1 cellular context compared by ENCODE assay signal in the genomic region with DNA sequence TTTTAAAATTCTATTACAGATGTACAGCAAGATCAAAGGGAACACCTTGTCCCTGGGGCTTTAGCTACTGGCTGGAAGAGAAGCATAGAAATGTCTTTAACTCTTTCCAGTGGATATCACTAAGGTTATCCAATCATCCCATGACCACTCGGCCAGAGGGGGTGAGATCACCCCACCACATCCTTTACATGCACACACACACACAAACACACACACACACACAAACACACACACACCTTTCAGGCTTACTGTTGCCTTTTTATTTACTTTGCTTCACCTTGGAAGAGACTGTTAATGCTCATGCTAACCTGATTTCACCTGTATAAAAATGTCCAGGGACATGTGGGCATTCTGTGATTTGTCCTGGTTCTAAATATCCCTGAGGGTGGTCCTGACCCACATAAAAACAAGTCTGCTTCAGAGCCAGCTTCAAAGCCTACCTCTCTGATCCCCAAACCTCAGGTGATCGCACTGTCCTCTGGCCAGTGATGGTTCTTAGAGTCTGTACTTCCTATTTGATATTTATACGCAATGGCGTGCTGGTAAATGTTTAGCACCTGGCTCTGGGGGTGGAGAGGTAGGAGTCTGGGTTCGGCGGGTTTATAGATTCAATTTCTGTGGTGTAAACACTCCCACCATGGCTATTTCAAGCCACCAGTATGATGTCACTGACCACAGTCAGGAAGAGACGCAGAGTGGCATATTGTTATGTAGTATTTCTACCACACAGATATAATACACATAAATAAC.
A peak's percentile ranks its signal among the peaks of the same experiment; 100 is the strongest.
TF ChIP-seq lines count a peak whose summit lies in the region.

No MANE protein-coding gene starts in this region.

TF ChIP-seq in GM12878, 131 proteins besides CTCF, POLR2A, EP300 and RAD21 (continued from another document):
- TF ChIP-seq, protein P1, sequence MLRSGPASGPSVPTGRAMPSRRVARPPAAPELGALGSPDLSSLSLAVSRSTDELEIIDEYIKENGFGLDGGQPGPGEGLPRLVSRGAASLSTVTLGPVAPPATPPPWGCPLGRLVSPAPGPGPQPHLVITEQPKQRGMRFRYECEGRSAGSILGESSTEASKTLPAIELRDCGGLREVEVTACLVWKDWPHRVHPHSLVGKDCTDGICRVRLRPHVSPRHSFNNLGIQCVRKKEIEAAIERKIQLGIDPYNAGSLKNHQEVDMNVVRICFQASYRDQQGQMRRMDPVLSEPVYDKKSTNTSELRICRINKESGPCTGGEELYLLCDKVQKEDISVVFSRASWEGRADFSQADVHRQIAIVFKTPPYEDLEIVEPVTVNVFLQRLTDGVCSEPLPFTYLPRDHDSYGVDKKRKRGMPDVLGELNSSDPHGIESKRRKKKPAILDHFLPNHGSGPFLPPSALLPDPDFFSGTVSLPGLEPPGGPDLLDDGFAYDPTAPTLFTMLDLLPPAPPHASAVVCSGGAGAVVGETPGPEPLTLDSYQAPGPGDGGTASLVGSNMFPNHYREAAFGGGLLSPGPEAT (IDR thresholded peaks at IDR 0.05; ENCODE audit: low read depth), result peak; percentile 73; the same call in 1 of the 2 replicates
- TF ChIP-seq JUNB (IDR thresholded peaks at IDR 0.05) (peak; percentile 81), E2F8 (IDR thresholded peaks at IDR 0.05; ENCODE audit: low read depth, partially characterized antibody) (peak; percentile 39), SMARCA5 (IDR thresholded peaks at IDR 0.05) (peak; percentile 39; the same call in 1 of the 2 replicates), IRF4 (IDR thresholded peaks at IDR 0.05; ENCODE audit: low read depth, low read length) (peak; percentile 51; the same call in 1 of the 2 replicates), STAT3 (IDR thresholded peaks at IDR 0.05; ENCODE audit: low read depth, low read length) (0 out of 2 replicates have a peak, but pooled peaks have one; percentile 26), MXI1 (IDR thresholded peaks at IDR 0.05; ENCODE audit: low read depth, low read length) (peak; percentile 67), CREB1 (IDR thresholded peaks at IDR 0.05; ENCODE audit: low read depth) (peak; percentile 89), SMAD1 (IDR thresholded peaks at IDR 0.05; ENCODE audit: low read depth, partially characterized antibody) (peak; percentile 2), EZH2 (IDR thresholded peaks at IDR 0.05; ENCODE audit: borderline replicate concordance, control insufficient read depth, low read depth, low read length) (no peak), PRDM15 (CRISPR knock-in tag; IDR thresholded peaks at IDR 0.05) (no peak), NR2F1 (conservative IDR thresholded peaks at IDR 0.05) (0 out of 2 replicates have a peak, but pooled peaks have one; percentile 34), EED (IDR thresholded peaks at IDR 0.05; ENCODE audit: low read depth) (peak; percentile 91), NFIC (IDR thresholded peaks at IDR 0.05; ENCODE audit: low read depth, low read length) (peak; percentile 100), MEF2B (IDR thresholded peaks at IDR 0.05; ENCODE audit: partially characterized antibody, poor library complexity, severe bottlenecking) (peak; percentile 97)
- TF ChIP-seq, protein P2, sequence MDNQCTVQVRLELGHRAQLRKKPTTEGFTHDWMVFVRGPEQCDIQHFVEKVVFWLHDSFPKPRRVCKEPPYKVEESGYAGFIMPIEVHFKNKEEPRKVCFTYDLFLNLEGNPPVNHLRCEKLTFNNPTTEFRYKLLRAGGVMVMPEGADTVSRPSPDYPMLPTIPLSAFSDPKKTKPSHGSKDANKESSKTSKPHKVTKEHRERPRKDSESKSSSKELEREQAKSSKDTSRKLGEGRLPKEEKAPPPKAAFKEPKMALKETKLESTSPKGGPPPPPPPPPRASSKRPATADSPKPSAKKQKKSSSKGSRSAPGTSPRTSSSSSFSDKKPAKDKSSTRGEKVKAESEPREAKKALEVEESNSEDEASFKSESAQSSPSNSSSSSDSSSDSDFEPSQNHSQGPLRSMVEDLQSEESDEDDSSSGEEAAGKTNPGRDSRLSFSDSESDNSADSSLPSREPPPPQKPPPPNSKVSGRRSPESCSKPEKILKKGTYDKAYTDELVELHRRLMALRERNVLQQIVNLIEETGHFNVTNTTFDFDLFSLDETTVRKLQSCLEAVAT (IDR thresholded peaks at IDR 0.05), result peak; percentile 86
